In genomic region chr5:82792001-82792615, GRCh38 we compare ENCODE assay signal across 8 cellular contexts.
"Had no signal": no experiment of that assay in that cellular context is flagged by ENCODE, and none has a peak within 500 bp of the region (broad histone marks: within the 10 kb centered on the region; RNA-seq: fewer than 3 reads in every experiment).

No MANE protein-coding gene starts in this region.

- H3K9me3 Mint-ChIP-seq: GM23338, H9 had no signal

- H3K27ac Mint-ChIP-seq: GM23338, H9, IgD-negative memory B cell had no signal

- H3K27me3 Mint-ChIP-seq: IgD-negative memory B cell had no signal

- H3K4me3 ChIP-seq: GM23338 had no signal

- H3K4me3 Mint-ChIP-seq: GM23338, H9, IgD-negative memory B cell had no signal

- ATAC-seq: GM23338, HepG2 had no signal

- DNase-seq: H9, HCEC 1CT, KBM-7 had no signal

- FAIRE-seq: H1, H54, HepG2 had no signal

- H3K4me1 Mint-ChIP-seq: IgD-negative memory B cell had no signal
